Comparison of ENCODE assay signal across 11 cellular contexts in the genomic region with DNA sequence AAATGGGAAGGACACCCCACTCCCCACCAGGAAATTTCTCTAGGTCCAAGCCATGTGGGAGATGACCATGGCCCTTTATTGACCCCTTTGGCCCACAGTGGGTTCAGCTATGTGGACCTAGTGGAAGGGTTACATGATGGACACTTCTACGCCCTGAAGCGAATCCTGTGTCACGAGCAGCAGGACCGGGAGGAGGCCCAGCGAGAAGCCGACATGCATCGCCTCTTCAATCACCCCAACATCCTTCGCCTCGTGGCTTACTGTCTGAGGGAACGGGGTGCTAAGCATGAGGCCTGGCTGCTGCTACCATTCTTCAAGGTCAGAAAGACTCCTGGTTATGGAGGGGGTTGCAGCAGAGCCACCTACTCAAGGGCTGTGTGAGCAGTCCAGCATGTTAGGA. TPM values are rescaled to one million over a fixed set of nuclear protein-coding genes. Genes with fewer than 3 reads are reported as not detected.
A peak's percentile ranks its signal among the peaks of the same experiment; 100 is the strongest.
DNase-seq lines count a peak whose midpoint lies in the region; ATAC-seq, FAIRE-seq and TF ChIP-seq lines count a peak whose summit lies in the region.
"Had no signal": no experiment of that assay in that cellular context is flagged by ENCODE, and none has a peak within 500 bp of the region (broad histone marks: within the 10 kb centered on the region; RNA-seq: fewer than 3 reads in every experiment).

No MANE protein-coding gene starts in this region.

- peaks cover 15% of the 10 kb centered on the region; the same call in 1 of the 2 replicates for H3K36me3 Mint-ChIP-seq in HFFc6 (ENCODE audit: low read depth)
- peaks cover 5 to 46% (median 35%) of the 10 kb centered on the region in 5 donors for H3K36me3 Mint-ChIP-seq in naive thymus-derived CD4-positive, alpha-beta T cell

- H2AFZ ChIP-seq in GM12878 (ENCODE audit: control insufficient read depth, low read depth, low read length) = no peak overlapping the region

- intact Hi-C loops in A673 (cut with micrococcal nuclease; ENCODE audit: unreplicated experiment) = no loop called here
- intact Hi-C loops in GM12878 (cut with micrococcal nuclease; ENCODE audit: unreplicated experiment) = no loop called here
- intact Hi-C loops in naive thymus-derived CD4-positive, alpha-beta T cell (cut with micrococcal nuclease) = loop anchor here (5.0 kb wide), 4 partner anchors 351 to 1029 kb away; partner anchors contain the start of genes STK11IP (in 2 of the 2), ARPC2 (in 1 of the 2), CTDSP1 (in 1 of the 2) and TTLL4 (in 1 of the 2)

- H3K4me2 ChIP-seq in GM12878 (ENCODE audit: control insufficient read depth, insufficient read depth) = peak overlapping the region; percentile 88

- CTCF ChIA-PET in A673 (lab: Charles Lee) (no interaction called here), GM12878 (lab: Yijun Ruan, JAX) (interaction anchor here (0.7 to 3.4 kb wide), 4 partner anchors 7 to 48 kb away, joined by 3 to 40 read pairs (median 16); partner anchors contain the start of genes DNAJB2 and TUBA4A)
- CTCF ChIA-PET in naive thymus-derived CD4-positive, alpha-beta T cell (lab: Charles Lee) = interaction anchor here (0.8 to 2.4 kb wide), 3 partner anchors 8 to 32 kb away, joined by 3 to 15 read pairs (median 4); partner anchors contain the start of genes TUBA4A and TUBA4B

- peak overlapping the region; percentile 97 for H3K4me3 Mint-ChIP-seq in HFFc6
- peak overlapping the region; percentile 82 to 100 (median 92) for H3K4me3 Mint-ChIP-seq in naive thymus-derived CD4-positive, alpha-beta T cell

- no peak for TF ChIP-seq CTCF in A673 (conservative IDR thresholded peaks at IDR 0.05; ENCODE audit: low read depth, low read length)
- no peak for TF ChIP-seq CTCF in HFFc6 (IDR thresholded peaks at IDR 0.05)
- no peak for TF ChIP-seq CTCF in GM12878 (IDR thresholded peaks at IDR 0.05 in 2 of 3, conservative IDR thresholded peaks at IDR 0.05 in 1 of 3; ENCODE audit: control insufficient read depth in 2 of 3, extremely low read depth in 1 of 3, insufficient read depth in 1 of 3, low read depth in 3 of 3, low read length in 3 of 3)

- H4K20me1 ChIP-seq in GM12878 (ENCODE audit: control insufficient read depth, insufficient read depth) = 0 out of 2 replicates have a peak, but pooled peaks cover 4% of the 10 kb centered on the region

- no peak for DNase-seq in A673 (ENCODE audit: low spot score)
- DNase-seq in HFFc6 = no peak
- no peak for DNase-seq in GM12878 (ENCODE audit: low read depth, low spot score)
- no peak for DNase-seq in naive thymus-derived CD4-positive, alpha-beta T cell
- DNase-seq in NCI-H524 (lab: John Stamatoyannopoulos, UW) = no peak
- no peak for DNase-seq in NCI-H774 (lab: John Stamatoyannopoulos, UW)
- DNase-seq in stimulated activated CD4-positive, alpha-beta T cell treated with anti-CD3 and anti-CD28 coated beads, Interleukin-2, amount 100 ng/mL, for 48 hours = no peak
- DNase-seq in cortex of kidney (lab: John Stamatoyannopoulos, UW) = no peak
- DNase-seq: activated CD4-positive, CD25-positive, alpha-beta regulatory T cell; heart right ventricle; NCI-H526 treated with DMSO at 0.1 percent for 48 hours had no signal

- H3K9me3 ChIP-seq in A673 (ENCODE audit: low read depth, low read length, poor library complexity, severe bottlenecking) (no peaks in the 10 kb centered on the region), GM12878 (replicated peaks; ENCODE audit: control insufficient read depth, insufficient read depth, low read length) (no peaks in the 10 kb centered on the region)
- no peaks in the 10 kb centered on the region for H3K9me3 ChIP-seq in naive thymus-derived CD4-positive, alpha-beta T cell (ENCODE audit: control insufficient read depth in 2 of 3, low read length in 3 of 3)
- H3K9me3 ChIP-seq: heart right ventricle had no signal

- H3K27me3 Mint-ChIP-seq in HFFc6 (ENCODE audit: insufficient read depth) = peaks cover 3% of the 10 kb centered on the region
- peaks cover 0 to 2% (median 0%) of the 10 kb centered on the region in 5 donors for H3K27me3 Mint-ChIP-seq in naive thymus-derived CD4-positive, alpha-beta T cell

- SMC1A ChIA-PET in GM12878 (lab: Charles Lee; ENCODE audit: uncharacterized antibody, unreplicated experiment) = interaction anchor here (2.2 to 2.5 kb wide), 2 partner anchors 8 to 32 kb away, joined by 10 to 16 read pairs; partner anchors contain the start of gene DNAJB2

- ATAC-seq in GM12878 = no peak
- no peak for ATAC-seq in naive thymus-derived CD4-positive, alpha-beta T cell

- H3K27me3 ChIP-seq in A673 (replicated peaks; ENCODE audit: insufficient read depth, low read depth, low read length, poor library complexity) (no peaks in the 10 kb centered on the region), GM12878 (replicated peaks in 1 of 2; ENCODE audit: control insufficient read depth in 2 of 2, insufficient read depth in 2 of 2, low read length in 1 of 2) (no peaks in the 10 kb centered on the region)
- no peaks in the 10 kb centered on the region for H3K27me3 ChIP-seq in naive thymus-derived CD4-positive, alpha-beta T cell (ENCODE audit: control insufficient read depth in 2 of 2, insufficient read depth in 2 of 2, low read length in 2 of 2)
- H3K27me3 ChIP-seq: heart right ventricle had no signal

- peaks cover 30% of the 10 kb centered on the region for H3K4me1 ChIP-seq in A673 (ENCODE audit: insufficient read depth, low read length, poor library complexity, severe bottlenecking)
- peaks cover 47% of the 10 kb centered on the region for H3K4me1 ChIP-seq in GM12878 (ENCODE audit: control insufficient read depth, insufficient read depth, low read length)
- H3K4me1 ChIP-seq in naive thymus-derived CD4-positive, alpha-beta T cell (ENCODE audit: control insufficient read depth in 2 of 2, insufficient read depth in 2 of 2, low read length in 2 of 2) = peaks cover 64 to 65% of the 10 kb centered on the region in 2 donors

- H3K36me3 ChIP-seq in A673 (ENCODE audit: insufficient read depth, low read length, poor library complexity, severe bottlenecking) (peaks cover 10% of the 10 kb centered on the region), GM12878 (ENCODE audit: control insufficient read depth in 2 of 2, insufficient read depth in 2 of 2, low read length in 1 of 2) (peaks cover 12 to 19% of the 10 kb centered on the region in 2 experiments)
- peaks cover 11 to 29% (median 17%) of the 10 kb centered on the region in 3 experiments for H3K36me3 ChIP-seq in naive thymus-derived CD4-positive, alpha-beta T cell (ENCODE audit: control insufficient read depth in 2 of 3, insufficient read depth in 3 of 3, low read length in 3 of 3)

- H3K27ac ChIP-seq in A673 (ENCODE audit: low read depth, low read length, poor library complexity, severe bottlenecking) (peak overlapping the region; percentile 20), GM12878 (ENCODE audit: control insufficient read depth, insufficient read depth) (no peak overlapping the region)
- H3K27ac ChIP-seq in naive thymus-derived CD4-positive, alpha-beta T cell (ENCODE audit: low read depth, low read length) = peak overlapping the region; percentile 89

- WGBS in GM12878 (ENCODE audit: insufficient coverage, insufficient replicate concordance, low lambda C conversion rate, missing lambda C conversion rate) = 89% methylated on average over 10 of the region's 10 CpGs

- no peaks in the 10 kb centered on the region for H3K9me3 Mint-ChIP-seq in HFFc6
- H3K9me3 Mint-ChIP-seq in naive thymus-derived CD4-positive, alpha-beta T cell = peaks cover 0 to 9% (median 0%) of the 10 kb centered on the region in 11 donors

- H3K9ac ChIP-seq in GM12878 (ENCODE audit: control insufficient read depth, insufficient read depth, low read length) = no peak overlapping the region

- H3K27ac Mint-ChIP-seq in HFFc6 = peak overlapping the region; percentile 97
- peak overlapping the region; percentile 88 to 99 (median 97) for H3K27ac Mint-ChIP-seq in naive thymus-derived CD4-positive, alpha-beta T cell

- TF ChIP-seq EP300 in GM12878 (IDR thresholded peaks at IDR 0.05; ENCODE audit: borderline replicate concordance in 1 of 2, control insufficient read depth in 1 of 2, low read depth in 2 of 2, low read length in 2 of 2) = no peak

- H3K4me3 ChIP-seq in A673 (ENCODE audit: low read depth, low read length, poor library complexity, severe bottlenecking) = peak overlapping the region; percentile 85
- H3K4me3 ChIP-seq in GM12878 = peak overlapping the region; percentile 90; the same call in 1 of the 2 replicates
- H3K4me3 ChIP-seq in naive thymus-derived CD4-positive, alpha-beta T cell (ENCODE audit: low read length) = peak overlapping the region; percentile 65

- BruUV-seq in A673 (replicated peaks; lab: Mats Ljungman, UMichigan) = no TSS peak
- no TSS peak for BruUV-seq in GM12878 (replicated peaks; lab: Mats Ljungman, UMichigan)

- TF ChIP-seq POLR2A in GM12878 (IDR thresholded peaks at IDR 0.05; ENCODE audit: low read depth, low read length) = no peak

- H3K79me2 ChIP-seq in GM12878 (ENCODE audit: control insufficient read depth, insufficient read depth, low read length) = peaks cover 38% of the 10 kb centered on the region

- POLR2A ChIA-PET in A673 (lab: Charles Lee; ENCODE audit: low non-redundant PET) (no interaction called here), GM12878 (lab: Charles Lee) (interaction anchor here (1.3 to 3.0 kb wide), 6 partner anchors 8 to 70 kb away, joined by 4 to 31 read pairs (median 18); partner anchors contain the start of genes ANKZF1, ATG9A, CNPPD1 and DNAJB2)
- POLR2A ChIA-PET in naive thymus-derived CD4-positive, alpha-beta T cell (lab: Charles Lee) = interaction anchor here (0.5 to 21.0 kb wide), 9 partner anchors 3 to 679 kb away, joined by 3 to 575 read pairs (median 13); partner anchors contain the start of genes ANKZF1, ATG9A, CNPPD1 and DNAJB2

- in situ Hi-C loops in GM12878 (cut with MboI) = no loop called here

- H3K4me1 Mint-ChIP-seq in HFFc6 (ENCODE audit: low read depth) = peaks cover 43% of the 10 kb centered on the region
- H3K4me1 Mint-ChIP-seq in naive thymus-derived CD4-positive, alpha-beta T cell = peaks cover 37 to 86% (median 69%) of the 10 kb centered on the region in 7 donors

- RAD21 ChIA-PET in GM12878 (lab: Charles Lee; ENCODE audit: unreplicated experiment) = interaction anchor here (1.8 to 2.3 kb wide), 3 partner anchors 8 to 48 kb away, joined by 5 to 20 read pairs (median 12); partner anchors contain the start of gene DNAJB2

- no peak for TF ChIP-seq RAD21 in GM12878 (IDR thresholded peaks at IDR 0.05; ENCODE audit: insufficient read depth, low read depth, low read length)

- FAIRE-seq in GM12878 (lab: Jason Lieb, UNC) = no peak

RNA-seq across cellular contexts. Expression of gene STK16, which starts 1.3 kb away (rescaled TPM):
- 22.0 and 27.6 TPM in 2 replicates for total RNA-seq in A673 (2021)
- total RNA-seq in HFFc6 (2021; fragmentation: NEBNext Ultra II Directional; extraction: Animal tissue kit (Norgen Biotek cat#: 25700)) = 10 to 100 TPM; 25.1 to 30.7 (median 28.2) TPM
- total RNA-seq in GM12878 (2013; cell fraction: nucleolus; rRNA removed) = 30.5 and 39.4 TPM in 2 replicates
- total RNA-seq in GM12878 (2014; rRNA removed) = 11.0 and 13.6 TPM in 2 replicates
- total RNA-seq in GM12878 (2014; rRNA removed; fragmentation: Illumina TruSeq; extraction: Trizol) = 24.9 and 26.5 TPM in 2 replicates
- 28.8 and 33.9 TPM in 2 replicates for total RNA-seq in GM12878 (2021)
- polyA plus RNA-seq in GM12878 (2011; ENCODE audit: low read depth) = 21.0 TPM
- 30.1 and 50.1 TPM in 2 replicates for polyA plus RNA-seq in GM12878 (2011; rRNA removed)
- 75.5 and 87.5 TPM in 2 replicates for polyA plus RNA-seq in GM12878 (2011; cell fraction: cytosol; rRNA removed)
- polyA plus RNA-seq in GM12878 (2011; cell fraction: nucleus; rRNA removed) = 62.6 and 84.5 TPM in 2 replicates
- polyA plus RNA-seq in GM12878 (2012) = 25.4 and 31.7 TPM in 2 replicates
- 23.0 and 45.6 TPM in 2 replicates for polyA plus RNA-seq in GM12878 (2014; fragmentation: Illumina TruSeq; extraction: Trizol)
- polyA plus RNA-seq in GM12878 (2014; fragmentation: Nextera tagmentation; extraction: Ambion mirVana) = 1 to 10 TPM; 8.4 to 9.0 TPM
- 30.8 and 31.2 TPM in 2 replicates for polyA plus RNA-seq in GM12878 (2014; rRNA removed)
- polyA plus RNA-seq in GM12878 (2016; fragmentation: Nextera tagmentation; extraction: Ambion mirVana) = 1 to 10 TPM; 4.3 to 5.9 TPM
- polyA minus RNA-seq in GM12878 (2011; rRNA and poly(A)+ RNA removed) = 46.5 and 53.0 TPM in 2 replicates
- 11.4 and 14.6 TPM in 2 replicates for polyA minus RNA-seq in GM12878 (2011; cell fraction: cytosol; rRNA and poly(A)+ RNA removed)
- 36.4 and 44.8 TPM in 2 replicates for polyA minus RNA-seq in GM12878 (2011; cell fraction: nucleus; rRNA and poly(A)+ RNA removed)
- total RNA-seq in naive thymus-derived CD4-positive, alpha-beta T cell = 10 to 100 TPM; 17.4 to 35.0 (median 21.8) TPM
- polyA plus RNA-seq in naive thymus-derived CD4-positive, alpha-beta T cell = 10 to 100 TPM; 18.8 to 24.4 TPM

RNA-seq across cellular contexts. Expression of gene GLB1L, which starts 1.3 kb away (rescaled TPM):
- 6.9 and 8.4 TPM in 2 replicates for total RNA-seq in A673 (2021)
- 1 to 10 TPM; 4.4 to 7.6 (median 5.5) TPM for total RNA-seq in HFFc6 (2021; fragmentation: NEBNext Ultra II Directional; extraction: Animal tissue kit (Norgen Biotek cat#: 25700))
- 7.4 and 8.8 TPM in 2 replicates for total RNA-seq in GM12878 (2013; cell fraction: nucleolus; rRNA removed)
- total RNA-seq in GM12878 (2014; rRNA removed) = 3.7 and 5.1 TPM in 2 replicates
- 2.1 and 3.3 TPM in 2 replicates for total RNA-seq in GM12878 (2014; rRNA removed; fragmentation: Illumina TruSeq; extraction: Trizol)
- 2.8 and 4.5 TPM in 2 replicates for total RNA-seq in GM12878 (2021)
- 1.9 TPM for polyA plus RNA-seq in GM12878 (2011; ENCODE audit: low read depth)
- 2.8 and 3.4 TPM in 2 replicates for polyA plus RNA-seq in GM12878 (2011; rRNA removed)
- 3.8 and 3.9 TPM in 2 replicates for polyA plus RNA-seq in GM12878 (2011; cell fraction: cytosol; rRNA removed)
- polyA plus RNA-seq in GM12878 (2011; cell fraction: nucleus; rRNA removed) = 5.5 and 5.6 TPM in 2 replicates
- polyA plus RNA-seq in GM12878 (2012) = 2.0 and 2.3 TPM in 2 replicates
- 3.5 and 5.5 TPM in 2 replicates for polyA plus RNA-seq in GM12878 (2014; fragmentation: Illumina TruSeq; extraction: Trizol)
- polyA plus RNA-seq in GM12878 (2014; fragmentation: Nextera tagmentation; extraction: Ambion mirVana) = 1 to 10 TPM in 1 of 2 experiments, under 1 TPM in 1; 0.29 to 1.0 TPM
- 4.5 and 4.6 TPM in 2 replicates for polyA plus RNA-seq in GM12878 (2014; rRNA removed)
- polyA plus RNA-seq in GM12878 (2016; fragmentation: Nextera tagmentation; extraction: Ambion mirVana) = 1 to 10 TPM; 1.3 to 2.6 TPM
- polyA minus RNA-seq in GM12878 (2011; rRNA and poly(A)+ RNA removed) = 3.3 and 3.9 TPM in 2 replicates
- polyA minus RNA-seq in GM12878 (2011; cell fraction: cytosol; rRNA and poly(A)+ RNA removed) = 2.8 TPM in 1 of 2 replicates, not detected in the other
- 3.7 and 4.4 TPM in 2 replicates for polyA minus RNA-seq in GM12878 (2011; cell fraction: nucleus; rRNA and poly(A)+ RNA removed)
- total RNA-seq in naive thymus-derived CD4-positive, alpha-beta T cell = 1 to 10 TPM; 1.9 to 4.5 (median 2.7) TPM
- polyA plus RNA-seq in naive thymus-derived CD4-positive, alpha-beta T cell = 1 to 10 TPM; 1.6 to 2.1 TPM

RNA-seq across cellular contexts. Expression of gene TUBA4B, which starts 6.5 kb away (rescaled TPM):
- total RNA-seq in A673 (2021) (not detected in 2 replicates), GM12878 (2014; rRNA removed) (not detected in 2 replicates), GM12878 (2014; rRNA removed; fragmentation: Illumina TruSeq; extraction: Trizol) (not detected in 2 replicates), GM12878 (2021) (not detected in 2 replicates)
- total RNA-seq in HFFc6 (2021; fragmentation: NEBNext Ultra II Directional; extraction: Animal tissue kit (Norgen Biotek cat#: 25700)) = not detected
- not detected in 2 replicates for total RNA-seq in GM12878 (2013; cell fraction: nucleolus; rRNA removed)
- not detected for polyA plus RNA-seq in GM12878 (2011; ENCODE audit: low read depth)
- polyA plus RNA-seq in GM12878 (2011; rRNA removed) (0.07 TPM in 1 of 2 replicates, not detected in the other), GM12878 (2014; fragmentation: Illumina TruSeq; extraction: Trizol) (not detected in 2 replicates), GM12878 (2014; fragmentation: Nextera tagmentation; extraction: Ambion mirVana) (not detected), GM12878 (2014; rRNA removed) (not detected in 2 replicates), GM12878 (2016; fragmentation: Nextera tagmentation; extraction: Ambion mirVana) (not detected)
- 0.07 TPM in 1 of 2 replicates, not detected in the other for polyA plus RNA-seq in GM12878 (2011; cell fraction: cytosol; rRNA removed)
- not detected in 2 replicates for polyA plus RNA-seq in GM12878 (2011; cell fraction: nucleus; rRNA removed)
- 0.20 TPM in 1 of 2 replicates, not detected in the other for polyA plus RNA-seq in GM12878 (2012)
- 0.26 TPM in 1 of 2 replicates, not detected in the other for polyA minus RNA-seq in GM12878 (2011; rRNA and poly(A)+ RNA removed)
- polyA minus RNA-seq in GM12878 (2011; cell fraction: cytosol; rRNA and poly(A)+ RNA removed) = not detected in 2 replicates
- polyA minus RNA-seq in GM12878 (2011; cell fraction: nucleus; rRNA and poly(A)+ RNA removed) = not detected in 2 replicates
- total RNA-seq in naive thymus-derived CD4-positive, alpha-beta T cell = not detected
- polyA plus RNA-seq in naive thymus-derived CD4-positive, alpha-beta T cell = not detected
- total RNA-seq: heart right ventricle had no signal
- polyA plus RNA-seq: heart right ventricle had no signal

RNA-seq across cellular contexts. Expression of gene TUBA4A, which starts 7.2 kb away (rescaled TPM):
- total RNA-seq in A673 (2021) (62.9 and 68.0 TPM in 2 replicates), GM12878 (2014; rRNA removed) (126 and 130 TPM in 2 replicates), GM12878 (2014; rRNA removed; fragmentation: Illumina TruSeq; extraction: Trizol) (81.9 and 89.4 TPM in 2 replicates), GM12878 (2021) (117 and 142 TPM in 2 replicates)
- 10 to 100 TPM; 40.4 to 66.3 (median 48.2) TPM for total RNA-seq in HFFc6 (2021; fragmentation: NEBNext Ultra II Directional; extraction: Animal tissue kit (Norgen Biotek cat#: 25700))
- 33.4 and 45.6 TPM in 2 replicates for total RNA-seq in GM12878 (2013; cell fraction: nucleolus; rRNA removed)
- polyA plus RNA-seq in GM12878 (2011; ENCODE audit: low read depth) = 64.8 TPM
- polyA plus RNA-seq in GM12878 (2011; rRNA removed) (85.4 and 270 TPM in 2 replicates), GM12878 (2014; fragmentation: Illumina TruSeq; extraction: Trizol) (308 and 325 TPM in 2 replicates), GM12878 (2014; fragmentation: Nextera tagmentation; extraction: Ambion mirVana) (10 to 100 TPM; 58.2 to 88.6 TPM), GM12878 (2014; rRNA removed) (118 and 122 TPM in 2 replicates), GM12878 (2016; fragmentation: Nextera tagmentation; extraction: Ambion mirVana) (100 to 1,000 TPM; 229 to 254 TPM)
- polyA plus RNA-seq in GM12878 (2011; cell fraction: cytosol; rRNA removed) = 383 and 456 TPM in 2 replicates
- 369 and 394 TPM in 2 replicates for polyA plus RNA-seq in GM12878 (2011; cell fraction: nucleus; rRNA removed)
- polyA plus RNA-seq in GM12878 (2012) = 102 and 109 TPM in 2 replicates
- 81.9 and 101 TPM in 2 replicates for polyA minus RNA-seq in GM12878 (2011; rRNA and poly(A)+ RNA removed)
- 32.6 and 48.3 TPM in 2 replicates for polyA minus RNA-seq in GM12878 (2011; cell fraction: cytosol; rRNA and poly(A)+ RNA removed)
- 54.6 and 92.9 TPM in 2 replicates for polyA minus RNA-seq in GM12878 (2011; cell fraction: nucleus; rRNA and poly(A)+ RNA removed)
- total RNA-seq in naive thymus-derived CD4-positive, alpha-beta T cell = 100 to 1,000 TPM in 3 of 5 experiments, 10 to 100 TPM in 2; 82.9 to 260 (median 183) TPM
- polyA plus RNA-seq in naive thymus-derived CD4-positive, alpha-beta T cell = 100 to 1,000 TPM; 145 to 336 TPM

RNA-seq across cellular contexts. Expression of gene ANKZF1, which starts 17.0 kb away (rescaled TPM):
- total RNA-seq in A673 (2021) (30.6 and 39.1 TPM in 2 replicates), GM12878 (2014; rRNA removed) (34.2 and 40.6 TPM in 2 replicates), GM12878 (2014; rRNA removed; fragmentation: Illumina TruSeq; extraction: Trizol) (20.3 TPM in 2 replicates), GM12878 (2021) (35.3 and 39.2 TPM in 2 replicates)
- total RNA-seq in HFFc6 (2021; fragmentation: NEBNext Ultra II Directional; extraction: Animal tissue kit (Norgen Biotek cat#: 25700)) = 10 to 100 TPM; 11.7 to 18.9 (median 15.4) TPM
- total RNA-seq in GM12878 (2013; cell fraction: nucleolus; rRNA removed) = 438 and 460 TPM in 2 replicates
- 34.5 TPM for polyA plus RNA-seq in GM12878 (2011; ENCODE audit: low read depth)
- polyA plus RNA-seq in GM12878 (2011; rRNA removed) (102 and 104 TPM in 2 replicates), GM12878 (2014; fragmentation: Illumina TruSeq; extraction: Trizol) (17.8 and 23.6 TPM in 2 replicates), GM12878 (2014; fragmentation: Nextera tagmentation; extraction: Ambion mirVana) (1 to 10 TPM; 3.1 to 5.0 TPM), GM12878 (2014; rRNA removed) (48.1 and 49.5 TPM in 2 replicates), GM12878 (2016; fragmentation: Nextera tagmentation; extraction: Ambion mirVana) (10 to 100 TPM; 35.8 to 36.6 TPM)
- 59.3 and 61.2 TPM in 2 replicates for polyA plus RNA-seq in GM12878 (2011; cell fraction: cytosol; rRNA removed)
- 590 and 828 TPM in 2 replicates for polyA plus RNA-seq in GM12878 (2011; cell fraction: nucleus; rRNA removed)
- 59.1 and 92.4 TPM in 2 replicates for polyA plus RNA-seq in GM12878 (2012)
- polyA minus RNA-seq in GM12878 (2011; rRNA and poly(A)+ RNA removed) = 65.4 and 72.9 TPM in 2 replicates
- 22.0 and 24.3 TPM in 2 replicates for polyA minus RNA-seq in GM12878 (2011; cell fraction: cytosol; rRNA and poly(A)+ RNA removed)
- polyA minus RNA-seq in GM12878 (2011; cell fraction: nucleus; rRNA and poly(A)+ RNA removed) = 177 and 185 TPM in 2 replicates
- 100 to 1,000 TPM; 117 to 287 (median 169) TPM for total RNA-seq in naive thymus-derived CD4-positive, alpha-beta T cell
- polyA plus RNA-seq in naive thymus-derived CD4-positive, alpha-beta T cell = 10 to 100 TPM; 29.7 to 61.4 TPM

Comparison
In these comparisons a context has a peak if more than half of its experiments do, and no peak if none do; other contexts are left out.
1. intact Hi-C loops: an anchor here in naive thymus-derived CD4-positive, alpha-beta T cell (5.0 kb wide); none called in A673 and GM12878.